ENCODE assay signal across 12 cellular contexts in genomic region chr7:42272793-42273665, GRCh38. TPM values are rescaled to one million over a fixed set of nuclear protein-coding genes. Genes with fewer than 3 reads are reported as not detected.
DNase-seq lines count a peak whose midpoint lies in the region; ATAC-seq and TF ChIP-seq lines count a peak whose summit lies in the region.
"Had no signal": no experiment of that assay in that cellular context is flagged by ENCODE, and none has a peak within 500 bp of the region (broad histone marks: within the 10 kb centered on the region; RNA-seq: fewer than 3 reads in every experiment).

No MANE protein-coding gene starts in this region.

- H3K36me3 Mint-ChIP-seq in activated naive CD8-positive, alpha-beta T cell treated with anti-CD3 and anti-CD28 coated beads for 36 hours, result no peaks in the 10 kb centered on the region

- H3K4me3 ChIP-seq in HEK293 (ENCODE audit: low read depth, low read length) (no peak overlapping the region), WI38 (ENCODE audit: low read depth, low read length) (no peak overlapping the region), dorsolateral prefrontal cortex (no peak overlapping the region)
- H3K4me3 ChIP-seq: SJSA1, vagina had no signal

- ATAC-seq in HG03520 (IDR thresholded peaks at IDR 0.05; ENCODE audit: unreplicated experiment), result no peak

- H3K27me3 ChIP-seq in dorsolateral prefrontal cortex, result peaks cover 0 to 8% (median 0%) of the 10 kb centered on the region in 45 donors
- H3K27me3 ChIP-seq: vagina had no signal

- H3K9me3 ChIP-seq in HEK293 (ENCODE audit: control insufficient read depth, insufficient read depth, low read depth, low read length), result no peaks in the 10 kb centered on the region
- H3K9me3 ChIP-seq: SJSA1, vagina had no signal

- no peaks in the 10 kb centered on the region for H3K4me1 ChIP-seq in HEK293 (ENCODE audit: control insufficient read depth, insufficient read depth, low read length)
- H3K4me1 ChIP-seq: SJSA1, vagina had no signal

- POLR2A ChIA-PET in HEK293 (lab: Yijun Ruan, JAX), result no interaction called here

- H3K9me3 Mint-ChIP-seq in activated naive CD8-positive, alpha-beta T cell treated with anti-CD3 and anti-CD28 coated beads for 36 hours, result peaks cover 1% of the 10 kb centered on the region

- H3K27ac ChIP-seq in HEK293 (ENCODE audit: extremely low read depth, low read depth, low read length) (no peak overlapping the region), dorsolateral prefrontal cortex (no peak overlapping the region)
- H3K27ac ChIP-seq: SJSA1, vagina had no signal

- H3K27me3 Mint-ChIP-seq in activated naive CD8-positive, alpha-beta T cell treated with anti-CD3 and anti-CD28 coated beads for 36 hours, result peaks cover 17% of the 10 kb centered on the region

- H3K36me3 ChIP-seq in HEK293 (ENCODE audit: control insufficient read depth in 2 of 2, insufficient read depth in 1 of 2, low read length in 2 of 2), result no peaks in the 10 kb centered on the region
- H3K36me3 ChIP-seq: SJSA1, vagina had no signal

- no peak overlapping the region for H3K27ac Mint-ChIP-seq in activated naive CD8-positive, alpha-beta T cell treated with anti-CD3 and anti-CD28 coated beads for 36 hours

- H3K4me1 Mint-ChIP-seq in activated naive CD8-positive, alpha-beta T cell treated with anti-CD3 and anti-CD28 coated beads for 36 hours, result peaks cover 3% of the 10 kb centered on the region

- CTCF ChIA-PET in HEK293 (lab: Yijun Ruan, JAX), result interaction anchor here (0.6 to 1.1 kb wide), 10 partner anchors 13 to 557 kb away, joined by 3 to 7 read pairs (median 4); no protein-coding TSS in a partner anchor

- H3K4me3 Mint-ChIP-seq in activated naive CD8-positive, alpha-beta T cell treated with anti-CD3 and anti-CD28 coated beads for 36 hours, result no peak overlapping the region

- peak; percentile 33 for TF ChIP-seq CTCF in HEK293 (tag by site-specific recombination; IDR thresholded peaks at IDR 0.05)
- TF ChIP-seq CTCF in WI38 (IDR thresholded peaks at IDR 0.05; ENCODE audit: low read depth, low read length), result peak; percentile 53
- TF ChIP-seq CTCF in dorsolateral prefrontal cortex (IDR thresholded peaks at IDR 0.05 in 54 of 56, conservative IDR thresholded peaks at IDR 0.05 in 2 of 56; ENCODE audit: low read depth in 1 of 56, partially characterized antibody in 56 of 56), result peak in 25 of 56 donors; percentile 7 to 40 (median 21)

- in situ Hi-C loops in ACHN (cut with HindIII; ENCODE audit: low pct_ligation_motif_present, low pct_unique_long_range_greater_than_20kb, low sequenced_read_pairs), result no loop called here

- intact Hi-C loops in dorsolateral prefrontal cortex (cut with DNase I), result no loop called here

- DNase-seq in ACHN (peak; percentile 52), iPS DF 19.7 (ENCODE audit: low read depth, low spot score) (peak; percentile 23), NCI-H1048 (lab: John Stamatoyannopoulos, UW) (no peak), dorsolateral prefrontal cortex (no peak)
- no peak for DNase-seq in activated naive CD8-positive, alpha-beta T cell treated with anti-CD3 and anti-CD28 coated beads for 36 hours
- DNase-seq: DMS 273 treated with DMSO at 0.1 percent for 48 hours, NCI-H1105 treated with DMSO at 0.1 percent for 48 hours had no signal

TF ChIP-seq in HEK293, 187 proteins besides CTCF, POLR2A, EP300 and RAD21:
- TF ChIP-seq ZNF76 (tag by site-specific recombination; IDR thresholded peaks at IDR 0.05; ENCODE audit: borderline replicate concordance, low read depth) (no peak), ZBTB17 (tag by site-specific recombination; IDR thresholded peaks at IDR 0.05) (peak; percentile 57; the same call in 1 of the 2 replicates)
- TF ChIP-seq, protein P1, sequence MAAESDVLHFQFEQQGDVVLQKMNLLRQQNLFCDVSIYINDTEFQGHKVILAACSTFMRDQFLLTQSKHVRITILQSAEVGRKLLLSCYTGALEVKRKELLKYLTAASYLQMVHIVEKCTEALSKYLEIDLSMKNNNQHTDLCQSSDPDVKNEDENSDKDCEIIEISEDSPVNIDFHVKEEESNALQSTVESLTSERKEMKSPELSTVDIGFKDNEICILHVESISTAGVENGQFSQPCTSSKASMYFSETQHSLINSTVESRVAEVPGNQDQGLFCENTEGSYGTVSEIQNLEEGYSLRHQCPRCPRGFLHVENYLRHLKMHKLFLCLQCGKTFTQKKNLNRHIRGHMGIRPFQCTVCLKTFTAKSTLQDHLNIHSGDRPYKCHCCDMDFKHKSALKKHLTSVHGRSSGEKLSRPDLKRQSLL (tag by site-specific recombination; IDR thresholded peaks at IDR 0.05), result peak; percentile 38; the same call in 1 of the 2 replicates

RNA-seq across cellular contexts. Expression of gene GLI3, which starts 36.0 kb away (rescaled TPM):
- not detected for total RNA-seq in activated naive CD8-positive, alpha-beta T cell treated with anti-CD3 and anti-CD28 coated beads for 36 hours
- total RNA-seq in dorsolateral prefrontal cortex, result 10 to 100 TPM in 118 of 120 experiments, 1 to 10 TPM in 2; 9.6 to 44.2 (median 16.2) TPM

Comparison
In these comparisons a context has a peak if more than half of its experiments do, and no peak if none do; other contexts are left out.
1. DNase-seq: peak in ACHN (single experiment) and iPS DF 19.7 (single experiment); none in NCI-H1048 (single experiment), activated naive CD8-positive, alpha-beta T cell treated with anti-CD3 and anti-CD28 coated beads for 36 hours (single experiment) and dorsolateral prefrontal cortex (0 of 10).
2. RNA of gene GLI3, which starts 36.0 kb away (total RNA-seq): 9.6 to 44.2 TPM in dorsolateral prefrontal cortex; not detected in activated naive CD8-positive, alpha-beta T cell treated with anti-CD3 and anti-CD28 coated beads for 36 hours; every median in the first group is over 10 times any median in the second.